8 cellular contexts compared by ENCODE assay signal in the genomic region with DNA sequence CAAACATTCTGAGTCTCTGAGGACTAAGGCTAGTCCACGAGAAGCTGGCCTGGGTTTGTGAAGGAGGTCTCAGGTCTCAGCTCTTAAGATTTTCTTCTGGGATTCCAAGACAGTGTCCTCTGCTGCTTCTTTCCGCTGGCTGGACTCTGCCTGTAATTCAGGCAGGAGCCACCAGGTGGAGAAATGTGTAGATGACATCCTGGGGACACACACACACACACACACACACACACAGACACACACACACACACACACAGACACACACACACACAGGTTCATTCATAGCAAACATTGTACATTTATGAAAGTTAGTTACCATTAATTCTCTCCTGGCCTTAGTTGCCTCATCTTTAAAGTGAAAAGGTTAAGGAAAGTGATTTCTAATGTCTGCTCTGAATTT. TPM values are rescaled to one million over a fixed set of nuclear protein-coding genes. Genes with fewer than 3 reads are reported as not detected.
DNase-seq lines count a peak whose midpoint lies in the region; TF ChIP-seq lines count a peak whose summit lies in the region.
"Not testable (repeated sequence)": the region's sequence is repeated elsewhere in the genome, so short reads cannot be mapped to it uniquely, and the experiment has no call there.

No MANE protein-coding gene starts in this region.

- not testable (repeated sequence) for H3K4me3 Mint-ChIP-seq in neural progenitor cell

- H3K36me3 Mint-ChIP-seq in neural progenitor cell, result not testable (repeated sequence)

- not testable (repeated sequence) for H2AFZ ChIP-seq in neural progenitor cell (replicated peaks)

- H4K20me1 ChIP-seq in neural progenitor cell (ENCODE audit: low read depth), result not testable (repeated sequence)

- not testable (repeated sequence) for H3K4me2 ChIP-seq in neural progenitor cell

- not testable (repeated sequence) for H3K36me3 ChIP-seq in SJCRH30, neural progenitor cell, stomach

- 28 to 42% (median 33%) methylated on average over 2 of the region's 2 CpGs; no CpG with 5 or more reads in 1 of the 5 donors for WGBS in stomach, 5 donors

- not testable (repeated sequence) for H3K4me1 Mint-ChIP-seq in neural progenitor cell

- peaks cover 18% of the 10 kb centered on the region for H3K9me3 Mint-ChIP-seq in neural progenitor cell

- peaks cover 12% of the 10 kb centered on the region for H3K27me3 Mint-ChIP-seq in neural progenitor cell (ENCODE audit: insufficient read depth, low read depth)

- intact Hi-C loops in stomach (cut with DNase I; ENCODE audit: low total_unique reads), result not testable (repeated sequence)

- H3K4me3 ChIP-seq in SJCRH30; astrocyte of the cerebellum (ENCODE audit: low read depth, low read length); fibroblast of the aortic adventitia (ENCODE audit: low read depth, low read length); neural progenitor cell; stomach: not testable (repeated sequence)

- not testable (repeated sequence) for H3K27ac ChIP-seq in SJCRH30, neural progenitor cell, stomach

- TF ChIP-seq POLR2A in stomach (IDR thresholded peaks at IDR 0.05), result not testable (repeated sequence)

- not testable (repeated sequence) for H3K27me3 ChIP-seq in SJCRH30, stomach
- peaks cover 42% of the 10 kb centered on the region for H3K27me3 ChIP-seq in neural progenitor cell

- not testable (repeated sequence) for H3F3A ChIP-seq in neural progenitor cell (ENCODE audit: low read depth)

- DNase-seq in DMS 273 (lab: John Stamatoyannopoulos, UW; ENCODE audit: unreplicated experiment) (peak; percentile 47), KG1 (lab: John Stamatoyannopoulos, UW) (peak; percentile 9), SJCRH30 (peak; percentile 26 to 40), neural progenitor cell (ENCODE audit: low spot score) (peak; percentile 33), stomach (peak; percentile 39)
- DNase-seq in activated CD8-positive, alpha-beta memory T cell treated with anti-CD3 and anti-CD28 coated beads for 24 hours, result peak; percentile 66
- not testable (repeated sequence) for DNase-seq in astrocyte of the cerebellum (ENCODE audit: low read depth); fibroblast of the aortic adventitia (ENCODE audit: low read depth)

- peak; percentile 16 for TF ChIP-seq CTCF in astrocyte of the cerebellum (IDR thresholded peaks at IDR 0.05; ENCODE audit: low read depth, low read length, missing control alignments)
- TF ChIP-seq CTCF in fibroblast of the aortic adventitia (IDR thresholded peaks at IDR 0.05; ENCODE audit: insufficient read depth, low read length), result peak; percentile 30
- TF ChIP-seq CTCF in neural progenitor cell (IDR thresholded peaks at IDR 0.05), result peak; percentile 36
- peak in 1 of 7 experiments; percentile 38 for TF ChIP-seq CTCF in stomach (IDR thresholded peaks at IDR 0.05)

- H3K9ac ChIP-seq in neural progenitor cell, result not testable (repeated sequence)

- not testable (repeated sequence) for H3K4me1 ChIP-seq in SJCRH30, neural progenitor cell, stomach

- H3K27ac Mint-ChIP-seq in neural progenitor cell, result not testable (repeated sequence)

- H3K79me2 ChIP-seq in neural progenitor cell (ENCODE audit: low read depth), result not testable (repeated sequence)

- not testable (repeated sequence) for TF ChIP-seq EP300 in stomach (IDR thresholded peaks at IDR 0.05)

- H3K9me3 ChIP-seq in SJCRH30 (replicated peaks); neural progenitor cell (ENCODE audit: low read depth); stomach: not testable (repeated sequence)

- in situ Hi-C loops in astrocyte of the cerebellum (cut with HindIII; ENCODE audit: low sequenced_read_pairs), result not testable (repeated sequence)

RNA-seq across cellular contexts. Expression of a gene that starts 18.9 kb away (rescaled TPM):
- 0.99 and 1.3 TPM in 2 replicates for total RNA-seq in SJCRH30 (2014; rRNA removed; shearing (Covaris generic))
- total RNA-seq in fibroblast of the aortic adventitia (ENCODE audit: low replicate concordance) (0.09 and 1.5 TPM in 2 replicates), neural progenitor cell (ENCODE audit: low replicate concordance) (1.4 and 2.9 TPM in 2 replicates), stomach (1 to 10 TPM in 2 of 5 donors, not detected in 3; 4.0 to 6.5 TPM)
- 1 to 10 TPM in 1 of 3 donors, under 1 TPM in 2; 0.28 to 1.1 (median 0.50) TPM for polyA plus RNA-seq in stomach
